ENCODE assay signal across 22 cellular contexts in the genomic region with DNA sequence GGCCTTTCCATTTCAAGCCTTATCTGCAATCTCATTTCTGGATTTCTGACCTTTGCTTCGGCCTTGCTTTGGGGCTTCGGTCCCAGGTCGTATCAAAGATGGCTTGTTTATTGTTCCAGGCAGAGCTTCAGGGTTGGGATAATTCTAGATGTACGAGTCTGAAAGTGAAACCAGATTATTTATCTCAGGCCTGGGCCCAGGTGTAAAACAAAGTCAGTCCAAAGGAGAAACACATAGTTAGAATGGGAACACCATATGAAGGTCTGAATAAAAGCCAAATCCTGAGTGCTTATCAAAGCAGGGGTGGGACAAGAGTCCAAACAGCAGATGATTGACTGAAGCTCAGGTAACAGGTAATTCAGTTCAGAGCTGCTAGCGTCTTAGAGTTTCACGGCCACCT.
"Had no signal": no experiment of that assay in that cellular context is flagged by ENCODE, and none has a peak within 500 bp of the region (broad histone marks: within the 10 kb centered on the region; RNA-seq: fewer than 3 reads in every experiment).

No MANE protein-coding gene starts in this region.

- H3K27me3 ChIP-seq: foreskin keratinocyte, right atrium auricular region, upper lobe of right lung had no signal

- H3K27ac ChIP-seq: foreskin keratinocyte, right atrium auricular region, SK-N-MC, skin epidermis, upper lobe of right lung, VCaP had no signal

- ATAC-seq: foreskin keratinocyte, upper lobe of right lung had no signal

- H3K4me3 Mint-ChIP-seq: activated naive CD4-positive, alpha-beta T cell treated with anti-CD3 and anti-CD28 coated beads, Interleukin-2, amount 50 U/mL, for 24 hours; activated T-cell treated with anti-CD3 and anti-CD28 coated beads, Interleukin-2, amount 50 U/mL, for 24 hours; brain; mesothelial cell of epicardium; naive B cell had no signal

- H3K9me3 ChIP-seq: right atrium auricular region, upper lobe of right lung had no signal

- H3K27ac Mint-ChIP-seq: activated naive CD4-positive, alpha-beta T cell treated with anti-CD3 and anti-CD28 coated beads, Interleukin-2, amount 50 U/mL, for 24 hours; activated T-cell treated with anti-CD3 and anti-CD28 coated beads, Interleukin-2, amount 50 U/mL, for 24 hours; brain; mesothelial cell of epicardium had no signal

- H3K4me3 ChIP-seq: lung, right atrium auricular region, SK-N-MC, skin epidermis, upper lobe of right lung had no signal

- H3K4me1 Mint-ChIP-seq: mesothelial cell of epicardium had no signal

- H3K9me3 Mint-ChIP-seq: activated naive CD4-positive, alpha-beta T cell treated with anti-CD3 and anti-CD28 coated beads, Interleukin-2, amount 50 U/mL, for 24 hours; activated T-cell treated with anti-CD3 and anti-CD28 coated beads, Interleukin-2, amount 50 U/mL, for 24 hours; brain; mesothelial cell of epicardium; naive B cell had no signal

- H3K27me3 Mint-ChIP-seq: activated naive CD4-positive, alpha-beta T cell treated with anti-CD3 and anti-CD28 coated beads, Interleukin-2, amount 50 U/mL, for 24 hours; activated T-cell treated with anti-CD3 and anti-CD28 coated beads, Interleukin-2, amount 50 U/mL, for 24 hours; brain; naive B cell had no signal

- DNase-seq: activated effector memory CD4-positive, alpha-beta T cell treated with anti-CD3 and anti-CD28 coated beads, Interleukin-2, amount 50 U/mL, for 16 hours; activated T-cell treated with anti-CD3 and anti-CD28 coated beads, Interleukin-2, amount 50 U/mL, for 24 hours; amniotic stem cell; central memory CD4-positive, alpha-beta T cell; cortex of kidney; effector memory CD4-positive, alpha-beta T cell; foreskin keratinocyte; glutamatergic neuron; naive B cell; Right ventricle myocardium superior; stimulated activated CD4-positive, alpha-beta T cell treated with anti-CD3 and anti-CD28 coated beads, Interleukin-4, amount 100 ng/mL, for 4 hours; stimulated activated CD8-positive, alpha-beta memory T cell treated with anti-CD3 and anti-CD28 coated beads, Interleukin-4, amount 100 ng/mL, for 48 hours; stimulated activated naive CD4-positive, alpha-beta T cell treated with Interleukin-2 at 50 U/mL for 16 hours; upper lobe of right lung had no signal
